17 cellular contexts compared by ENCODE assay signal in the genomic region with DNA sequence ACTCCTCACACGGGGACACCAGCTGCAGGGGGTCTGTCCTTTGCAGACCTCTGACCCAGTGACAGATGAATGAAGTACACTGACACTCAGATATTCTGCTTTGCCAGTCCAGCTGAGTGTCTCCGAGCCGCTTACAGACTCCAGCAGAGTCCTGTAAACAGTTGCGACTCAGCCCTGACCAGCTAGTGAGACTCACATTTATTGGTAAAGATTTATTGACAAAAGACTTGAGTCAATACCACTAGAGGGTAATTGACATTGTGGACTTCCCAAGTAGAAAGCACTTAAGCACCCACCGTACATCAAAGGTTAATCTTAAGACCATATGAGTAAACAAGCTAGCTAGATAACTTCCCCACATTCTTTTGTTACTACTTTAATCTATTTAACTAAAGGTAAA. TPM values are rescaled to one million over a fixed set of nuclear protein-coding genes. Genes with fewer than 3 reads are reported as not detected.
DNase-seq lines count a peak whose midpoint lies in the region; ATAC-seq and TF ChIP-seq lines count a peak whose summit lies in the region.
"Had no signal": no experiment of that assay in that cellular context is flagged by ENCODE, and none has a peak within 500 bp of the region (broad histone marks: within the 10 kb centered on the region; RNA-seq: fewer than 3 reads in every experiment).

No MANE protein-coding gene starts in this region.

- H3K36me3 Mint-ChIP-seq in stimulated activated memory B cell treated with anti-CD40 and anti-IgM and Interleukin-4, amounts not matched to agents 10 μg/mL and 1 μg/mL and 100 μg/mL, for 72 hours, result no peaks in the 10 kb centered on the region

- H3K27ac Mint-ChIP-seq in stimulated activated memory B cell treated with anti-CD40 and anti-IgM and Interleukin-4, amounts not matched to agents 10 μg/mL and 1 μg/mL and 100 μg/mL, for 72 hours, result no peak overlapping the region
- H3K27ac Mint-ChIP-seq: H9 had no signal

- DNase-seq in NCI-H146 (lab: John Stamatoyannopoulos, UW) (peak; percentile 39), NCI-H146 treated with DMSO at 0.1 percent for 48 hours (lab: John Stamatoyannopoulos, UW; ENCODE audit: unreplicated experiment) (no peak), NCI-H748 treated with DMSO at 0.1 percent for 48 hours (lab: John Stamatoyannopoulos, UW) (peak; percentile 4), hepatocyte (ENCODE audit: low spot score) (peak; percentile 31), suprapubic skin (ENCODE audit: low spot score in 2 of 2) (peak; percentile 10 to 37), Right ventricle myocardium superior (no peak)
- DNase-seq: DMS153, H9, IMR-90, NCI-H1436, NCI-H446 treated with DMSO at 0.1 percent for 48 hours, PC-9 had no signal

- H3K4me3 ChIP-seq in hepatocyte (no peak overlapping the region), suprapubic skin (no peak overlapping the region)
- H3K4me3 ChIP-seq: BLaER1 treated with 17β-estradiol and CSF1 and Interleukin-3, amounts not matched to agents 10 nM and 100 nM; PC-9 had no signal

- no peak for TF ChIP-seq POLR2A in suprapubic skin (IDR thresholded peaks at IDR 0.05)

- 11% methylated on average over 5 of the region's 5 CpGs for WGBS in hepatocyte (ENCODE audit: low lambda C conversion rate, missing lambda C conversion rate)
- 80% methylated on average over 5 of the region's 5 CpGs for WGBS in suprapubic skin

- intact Hi-C loops in Right ventricle myocardium superior (cut with DNase I), result no loop called here

- H3K4me2 ChIP-seq in hepatocyte, result peak overlapping the region; percentile 79
- H3K4me2 ChIP-seq: PC-9 had no signal

- no peaks in the 10 kb centered on the region for H3K9me3 Mint-ChIP-seq in stimulated activated memory B cell treated with anti-CD40 and anti-IgM and Interleukin-4, amounts not matched to agents 10 μg/mL and 1 μg/mL and 100 μg/mL, for 72 hours
- H3K9me3 Mint-ChIP-seq: H9 had no signal

- no peak for TF ChIP-seq EP300 in suprapubic skin (IDR thresholded peaks at IDR 0.05)

- H3K9me3 ChIP-seq in hepatocyte (ENCODE audit: low read depth) (no peaks in the 10 kb centered on the region), suprapubic skin (no peaks in the 10 kb centered on the region)
- H3K9me3 ChIP-seq: BLaER1 treated with 17β-estradiol and CSF1 and Interleukin-3, amounts not matched to agents 10 nM and 100 nM had no signal

- no peak overlapping the region for H3K4me3 Mint-ChIP-seq in stimulated activated memory B cell treated with anti-CD40 and anti-IgM and Interleukin-4, amounts not matched to agents 10 μg/mL and 1 μg/mL and 100 μg/mL, for 72 hours
- H3K4me3 Mint-ChIP-seq: H9 had no signal

- H3K36me3 ChIP-seq in hepatocyte (replicated peaks; ENCODE audit: insufficient read depth, low read depth) (no peaks in the 10 kb centered on the region), suprapubic skin (no peaks in the 10 kb centered on the region)
- H3K36me3 ChIP-seq: BLaER1 treated with 17β-estradiol and CSF1 and Interleukin-3, amounts not matched to agents 10 nM and 100 nM had no signal

- ATAC-seq in Right ventricle myocardium superior (ENCODE audit: poor library complexity) (no peak), GM18519 (IDR thresholded peaks at IDR 0.05; ENCODE audit: low FRiP score, unreplicated experiment) (no peak)
- no peak for ATAC-seq in stimulated activated memory B cell treated with anti-CD40 and anti-IgM and Interleukin-4, amounts not matched to agents 10 μg/mL and 1 μg/mL and 100 μg/mL, for 72 hours

- H3K27ac ChIP-seq in hepatocyte (peak overlapping the region; percentile 35), suprapubic skin (no peak overlapping the region)
- H3K27ac ChIP-seq: BLaER1 treated with 17β-estradiol and CSF1 and Interleukin-3, amounts not matched to agents 10 nM and 100 nM; PC-9 had no signal

- peaks cover 16% of the 10 kb centered on the region for H3K27me3 Mint-ChIP-seq in stimulated activated memory B cell treated with anti-CD40 and anti-IgM and Interleukin-4, amounts not matched to agents 10 μg/mL and 1 μg/mL and 100 μg/mL, for 72 hours

- H3K27me3 ChIP-seq in hepatocyte (peaks cover 4% of the 10 kb centered on the region), suprapubic skin (peaks cover 4% of the 10 kb centered on the region)

- H4K20me1 ChIP-seq in hepatocyte (ENCODE audit: insufficient read depth, poor library complexity, severe bottlenecking), result no peaks in the 10 kb centered on the region

- H3K79me2 ChIP-seq in hepatocyte, result no peaks in the 10 kb centered on the region

- H3K4me1 ChIP-seq in hepatocyte (ENCODE audit: insufficient read depth) (peaks cover 7% of the 10 kb centered on the region), suprapubic skin (peaks cover 8% of the 10 kb centered on the region)

- no peaks in the 10 kb centered on the region for H3K9me2 ChIP-seq in hepatocyte (replicated peaks; ENCODE audit: insufficient read depth)

- TF ChIP-seq CTCF in hepatocyte (IDR thresholded peaks at IDR 0.05; ENCODE audit: poor library complexity), result no peak
- TF ChIP-seq CTCF in suprapubic skin (IDR thresholded peaks at IDR 0.05), result no peak

- no peak overlapping the region for H2AFZ ChIP-seq in hepatocyte
- H2AFZ ChIP-seq: PC-9 had no signal

- peaks cover 12% of the 10 kb centered on the region for H3K4me1 Mint-ChIP-seq in stimulated activated memory B cell treated with anti-CD40 and anti-IgM and Interleukin-4, amounts not matched to agents 10 μg/mL and 1 μg/mL and 100 μg/mL, for 72 hours

RNA-seq across cellular contexts. Expression of a gene that starts 9.8 kb away (rescaled TPM):
- total RNA-seq in hepatocyte (46.4 and 52.1 TPM in 2 replicates), suprapubic skin (10 to 100 TPM; 54.3 to 65.6 (median 59.5) TPM), Right ventricle myocardium superior (63.3 TPM)
- 70.9 and 77.9 TPM in 2 replicates for polyA plus RNA-seq in hepatocyte

RNA-seq across cellular contexts. Expression of a gene that starts 27.5 kb away (rescaled TPM):
- total RNA-seq in hepatocyte (19.5 and 20.9 TPM in 2 replicates), suprapubic skin (10 to 100 TPM; 22.4 to 93.3 (median 35.8) TPM), Right ventricle myocardium superior (12.2 TPM)
- 23.5 and 31.7 TPM in 2 replicates for polyA plus RNA-seq in hepatocyte

RNA-seq across cellular contexts. Expression of a gene that starts 49.8 kb away (rescaled TPM):
- total RNA-seq in hepatocyte (not detected in 2 replicates), suprapubic skin (1 to 10 TPM in 3 of 4 donors, under 1 TPM in 1; 0.48 to 4.7 (median 1.9) TPM), Right ventricle myocardium superior (2.0 TPM)
- polyA plus RNA-seq in hepatocyte, result 0.30 and 0.95 TPM in 2 replicates
- total RNA-seq: A172, LHCN-M2, PC-9 had no signal

Comparison
In these comparisons a context has a peak if more than half of its experiments do, and no peak if none do; other contexts are left out.
1. DNase-seq: peak in NCI-H146 (single experiment), NCI-H748 treated with DMSO at 0.1 percent for 48 hours (single experiment), hepatocyte (single experiment) and suprapubic skin (2 of 2); none in NCI-H146 treated with DMSO at 0.1 percent for 48 hours (single experiment) and Right ventricle myocardium superior (single experiment).